8 cellular contexts compared by ENCODE assay signal in genomic region chr1:51518730-51519047, GRCh38. TPM values are rescaled to one million over a fixed set of nuclear protein-coding genes. Genes with fewer than 3 reads are reported as not detected.
DNase-seq lines count a peak whose midpoint lies in the region; ATAC-seq, FAIRE-seq and TF ChIP-seq lines count a peak whose summit lies in the region.

No MANE protein-coding gene starts in this region.

- no peak for FAIRE-seq in endothelial cell of umbilical vein (lab: Jason Lieb, UNC)

- POLR2A ChIA-PET in endothelial cell of umbilical vein (lab: Charles Lee), result no interaction called here
- POLR2A ChIA-PET in naive thymus-derived CD8-positive, alpha-beta T cell (lab: Charles Lee), result interaction anchor here (0.6 to 2.4 kb wide), 6 partner anchors 9 to 364 kb away, joined by 3 to 11 read pairs (median 4); no protein-coding TSS in a partner anchor

- DNase-seq in DMS153 treated with DMSO at 0.1 percent for 48 hours (lab: John Stamatoyannopoulos, UW; ENCODE audit: unreplicated experiment) (peak; percentile 8), HL-60 (ENCODE audit: low read depth in 1 of 2, low spot score in 1 of 2) (peak in 1 of 2 experiments; percentile 29), endothelial cell of umbilical vein (ENCODE audit: low read depth, low spot score) (no peak), upper lobe of left lung (peak in 1 of 2 donors; percentile 69), retina (no peak)
- DNase-seq in activated CD4-positive, alpha-beta T cell treated with anti-CD3 and anti-CD28 coated beads, Interleukin-2, amount 50 U/mL, for 4 hours, result peak; percentile 23 to 30
- peak in 5 of 10 donors; percentile 6 to 65 (median 44) for DNase-seq in naive thymus-derived CD8-positive, alpha-beta T cell

- dilution Hi-C loops in endothelial cell of umbilical vein (cut with MboI; ENCODE audit: extremely low pct_ligation_motif_present, low sequenced_read_pairs), result no loop called here

- TF ChIP-seq POLR2A in endothelial cell of umbilical vein (IDR thresholded peaks at IDR 0.05; ENCODE audit: low read depth, low read length), result no peak
- no peak for TF ChIP-seq POLR2A in upper lobe of left lung (IDR thresholded peaks at IDR 0.05)

- CTCF ChIA-PET in endothelial cell of umbilical vein (lab: Charles Lee), result interaction anchor here (0.6 to 3.5 kb wide), 2 partner anchors 9 to 16 kb away, joined by 3 to 18 read pairs; no protein-coding TSS in a partner anchor

- no peak for TF ChIP-seq CTCF in HL-60 (IDR thresholded peaks at IDR 0.05; ENCODE audit: insufficient read depth, low read length)
- TF ChIP-seq CTCF in endothelial cell of umbilical vein (IDR thresholded peaks at IDR 0.05; ENCODE audit: extremely low read depth in 1 of 2, insufficient read depth in 1 of 2, low read depth in 1 of 2, low read length in 2 of 2), result no peak
- TF ChIP-seq CTCF in upper lobe of left lung (IDR thresholded peaks at IDR 0.05), result peak in 1 of 6 experiments; percentile 13

- peak overlapping the region; percentile 70 for H3K4me3 ChIP-seq in HL-60 (replicated peaks; ENCODE audit: insufficient read depth, low read length)
- peak overlapping the region; percentile 81 to 96 (median 84) for H3K4me3 ChIP-seq in endothelial cell of umbilical vein (replicated peaks in 1 of 3; ENCODE audit: insufficient read depth in 1 of 3, low read depth in 1 of 3, low read length in 3 of 3)
- H3K4me3 ChIP-seq in upper lobe of left lung, result peak overlapping the region; percentile 87 to 98 (median 88)

- peak overlapping the region; percentile 86 to 100 (median 93) for H3K4me3 Mint-ChIP-seq in naive thymus-derived CD8-positive, alpha-beta T cell

- H3K9me3 ChIP-seq in endothelial cell of umbilical vein (replicated peaks; ENCODE audit: control insufficient read depth, insufficient read depth, low read length), result no peaks in the 10 kb centered on the region
- H3K9me3 ChIP-seq in upper lobe of left lung, result no peaks in the 10 kb centered on the region

- peak overlapping the region; percentile 83 for H3K27ac ChIP-seq in HL-60 (replicated peaks)
- H3K27ac ChIP-seq in endothelial cell of umbilical vein (ENCODE audit: insufficient read depth, low read depth, low read length), result peak overlapping the region; percentile 52
- peak overlapping the region; percentile 91 to 98 (median 94) for H3K27ac ChIP-seq in upper lobe of left lung

- H3K27ac Mint-ChIP-seq in naive thymus-derived CD8-positive, alpha-beta T cell, result peak overlapping the region in 7 of 10 donors; percentile 86 to 99 (median 93)

- no peaks in the 10 kb centered on the region for H3K27me3 Mint-ChIP-seq in naive thymus-derived CD8-positive, alpha-beta T cell

- intact Hi-C loops in endothelial cell of umbilical vein (cut with micrococcal nuclease), result loop anchor here (5.0 kb wide), 1 partner anchor 101 kb away; no protein-coding TSS in a partner anchor

- no peaks in the 10 kb centered on the region for H3K9me3 Mint-ChIP-seq in naive thymus-derived CD8-positive, alpha-beta T cell

- H3K9ac ChIP-seq in endothelial cell of umbilical vein (replicated peaks; ENCODE audit: extremely low read depth, insufficient read depth, low read length), result peak overlapping the region; percentile 87

- H3K4me1 ChIP-seq in endothelial cell of umbilical vein (ENCODE audit: control insufficient read depth, extremely low read depth, insufficient read depth, low read length) (peaks cover 24% of the 10 kb centered on the region), upper lobe of left lung (peaks cover 29 to 46% (median 35%) of the 10 kb centered on the region in 4 donors)

- ATAC-seq in GM21390 (IDR thresholded peaks at IDR 0.05; ENCODE audit: unreplicated experiment) (peak; percentile 42), upper lobe of left lung (ENCODE audit: low FRiP score in 2 of 2) (peak; percentile 63 to 65)
- peak; percentile 41 to 68 for ATAC-seq in naive thymus-derived CD8-positive, alpha-beta T cell

- no peaks in the 10 kb centered on the region for H3K36me3 Mint-ChIP-seq in naive thymus-derived CD8-positive, alpha-beta T cell

- no peaks in the 10 kb centered on the region for H3K9me1 ChIP-seq in endothelial cell of umbilical vein (replicated peaks; ENCODE audit: control insufficient read depth, extremely low read depth, insufficient read depth, low read length)

- no TSS peak for BruUV-seq in endothelial cell of umbilical vein (replicated peaks; lab: Mats Ljungman, UMichigan)

- peak overlapping the region; percentile 62 for H3K4me2 ChIP-seq in endothelial cell of umbilical vein (ENCODE audit: insufficient read depth, low read length)

- 0 to 1% methylated on average over 3 to 41 of the region's 46 CpGs for WGBS in upper lobe of left lung, 2 donors

- H3K4me1 Mint-ChIP-seq in naive thymus-derived CD8-positive, alpha-beta T cell, result peaks cover 24 to 64% (median 56%) of the 10 kb centered on the region in 4 donors

- peak overlapping the region; percentile 43 for H2AFZ ChIP-seq in endothelial cell of umbilical vein (ENCODE audit: low read depth, low read length)

- peaks cover 48% of the 10 kb centered on the region for H3K79me2 ChIP-seq in endothelial cell of umbilical vein (ENCODE audit: control insufficient read depth, insufficient read depth, low read length)

- H3K27me3 ChIP-seq in HL-60 (ENCODE audit: insufficient read depth, poor library complexity, severe bottlenecking), result no peaks in the 10 kb centered on the region
- no peaks in the 10 kb centered on the region for H3K27me3 ChIP-seq in endothelial cell of umbilical vein (ENCODE audit: control insufficient read depth in 2 of 2, insufficient read depth in 2 of 2, low read length in 2 of 2)
- H3K27me3 ChIP-seq in upper lobe of left lung, result no peaks in the 10 kb centered on the region

- H4K20me1 ChIP-seq in endothelial cell of umbilical vein (replicated peaks; ENCODE audit: control insufficient read depth, extremely low read depth, insufficient read depth, low read length), result peaks cover 13% of the 10 kb centered on the region

- no peak for TF ChIP-seq EP300 in upper lobe of left lung (IDR thresholded peaks at IDR 0.05)

- H3K36me3 ChIP-seq in endothelial cell of umbilical vein (ENCODE audit: control insufficient read depth in 2 of 2, extremely low read depth in 1 of 2, insufficient read depth in 2 of 2, low read length in 2 of 2), result no peaks in the 10 kb centered on the region
- H3K36me3 ChIP-seq in upper lobe of left lung, result no peaks in the 10 kb centered on the region

TF ChIP-seq in endothelial cell of umbilical vein, 7 proteins besides CTCF, POLR2A, EP300 and RAD21:
- no peak for TF ChIP-seq EZH2 (IDR thresholded peaks at IDR 0.05; ENCODE audit: borderline replicate concordance, low read depth, low read length, severe bottlenecking)
- no peak for TF ChIP-seq MYC (IDR thresholded peaks at IDR 0.05; ENCODE audit: low read depth, low read length)
- no peak for TF ChIP-seq JUN (IDR thresholded peaks at IDR 0.05; ENCODE audit: borderline replicate concordance, insufficient read depth, insufficient read length, low read depth)

RNA-seq across cellular contexts. Expression of gene EPS15, which starts 0.4 kb away (rescaled TPM):
- total RNA-seq in endothelial cell of umbilical vein (44.8 and 52.4 TPM in 2 replicates), upper lobe of left lung (100 to 1,000 TPM in 1 of 6 donors, 10 to 100 TPM in 5; 50.4 to 181 (median 73.3) TPM)
- polyA plus RNA-seq in endothelial cell of umbilical vein, result 10.7 and 15.4 TPM in 2 replicates
- polyA plus RNA-seq in endothelial cell of umbilical vein (2011; cell fraction: cytosol; rRNA removed), result 17.2 and 18.5 TPM in 2 replicates
- 29.9 and 42.8 TPM in 2 replicates for polyA plus RNA-seq in endothelial cell of umbilical vein (2011; cell fraction: nucleus; rRNA removed)
- polyA plus RNA-seq in endothelial cell of umbilical vein (2012), result 26.0 and 30.8 TPM in 2 replicates
- polyA minus RNA-seq in endothelial cell of umbilical vein, result 39.4 and 47.1 TPM in 2 replicates
- 22.6 TPM for polyA minus RNA-seq in endothelial cell of umbilical vein (2011; cell fraction: cytosol; rRNA and poly(A)+ RNA removed)
- 45.9 and 72.6 TPM in 2 replicates for polyA minus RNA-seq in endothelial cell of umbilical vein (2011; cell fraction: nucleus; rRNA and poly(A)+ RNA removed)
- 10 to 100 TPM; 48.8 to 53.8 TPM for total RNA-seq in naive thymus-derived CD8-positive, alpha-beta T cell
- polyA plus RNA-seq in naive thymus-derived CD8-positive, alpha-beta T cell, result 10 to 100 TPM; 29.5 to 41.1 (median 30.0) TPM

Comparison
In these comparisons a context has a peak if more than half of its experiments do, and no peak if none do; other contexts are left out.
1. DNase-seq: peak in DMS153 treated with DMSO at 0.1 percent for 48 hours (single experiment) and activated CD4-positive, alpha-beta T cell treated with anti-CD3 and anti-CD28 coated beads, Interleukin-2, amount 50 U/mL, for 4 hours (2 of 2); none in endothelial cell of umbilical vein (single experiment) and retina (single experiment).
2. Peak in every context shown above with its lines, with median percentiles within 50 percentile points of each other: ATAC-seq, H3K27ac ChIP-seq and H3K4me3 ChIP-seq.